22 cellular contexts compared by ENCODE assay signal in the genomic region with DNA sequence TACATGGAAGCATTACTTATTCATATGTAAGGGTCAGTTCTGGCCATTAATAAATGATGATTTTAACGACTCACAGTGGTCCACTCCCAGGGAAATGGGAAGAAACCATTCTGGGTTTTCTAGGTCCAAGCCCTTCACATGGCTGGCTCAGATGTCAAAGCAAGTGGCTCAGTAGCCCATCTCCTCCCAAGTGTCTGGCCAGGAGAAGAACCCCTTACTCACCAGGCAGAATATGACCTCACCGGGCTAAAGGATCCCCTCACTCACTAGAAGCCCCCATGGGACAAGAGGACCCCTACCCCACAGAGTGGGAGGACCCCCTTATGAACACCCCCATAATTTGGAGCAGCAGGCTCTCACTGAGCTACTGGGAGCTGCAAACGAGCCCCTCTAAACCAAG. TPM values are rescaled to one million over a fixed set of nuclear protein-coding genes. Genes with fewer than 3 reads are reported as not detected.
A peak's percentile ranks its signal among the peaks of the same experiment; 100 is the strongest.
DNase-seq lines count a peak whose midpoint lies in the region; ATAC-seq and TF ChIP-seq lines count a peak whose summit lies in the region.
"Had no signal": no experiment of that assay in that cellular context is flagged by ENCODE, and none has a peak within 500 bp of the region (broad histone marks: within the 10 kb centered on the region; RNA-seq: fewer than 3 reads in every experiment).

No MANE protein-coding gene starts in this region.

- H3K9me3 ChIP-seq in spleen: no peaks in the 10 kb centered on the region
- H3K9me3 ChIP-seq: MG63, tibial nerve had no signal

- peaks cover 21% of the 10 kb centered on the region for H3K4me1 ChIP-seq in GM23338 (ENCODE audit: insufficient read depth)
- H3K4me1 ChIP-seq in spleen: peaks cover 35 to 100% (median 80%) of the 10 kb centered on the region in 6 donors

- DNase-seq in GM23338 (ENCODE audit: low spot score) (no peak), spleen (peak; percentile 14), NCI-H146 treated with DMSO at 0.1 percent for 48 hours (lab: John Stamatoyannopoulos, UW; ENCODE audit: unreplicated experiment) (no peak), iPS-NIHi11 (ENCODE audit: low spot score) (no peak), germinal center (ENCODE audit: low spot score) (no peak)
- DNase-seq in activated naive CD8-positive, alpha-beta T cell treated with anti-CD3 and anti-CD28 coated beads for 36 hours: no peak
- DNase-seq in activated effector memory CD4-positive, alpha-beta T cell treated with Interleukin-2 at 50 U/mL for 16 hours: no peak
- DNase-seq: activated CD4-positive, alpha-beta T cell treated with anti-CD3 and anti-CD28 coated beads, Interleukin-2, amount 10 ng/mL, durations not matched to agents 7 days and 5 days; activated T-cell treated with anti-CD3 and anti-CD28 coated beads for 4 hours; DMS79 treated with DMSO at 0.1 percent for 48 hours; effector memory CD4-positive, alpha-beta T cell; MG63; NCI-H1694; NCI-H345; NK-92 treated with Interleukin-12 subunit alpha and Interleukin-12 subunit beta, amount 100 ng/mL, for 24 hours had no signal

- no peaks in the 10 kb centered on the region for H3K79me2 ChIP-seq in GM23338 (replicated peaks; ENCODE audit: insufficient read depth)
- H3K79me2 ChIP-seq: hepatocyte had no signal

- no peaks in the 10 kb centered on the region for H3F3A ChIP-seq in GM23338 (replicated peaks; ENCODE audit: low read depth)

- no peaks in the 10 kb centered on the region for H4K20me1 ChIP-seq in GM23338 (replicated peaks; ENCODE audit: insufficient read depth)

- no peak for ATAC-seq in GM23338
- ATAC-seq: HCT116 had no signal

- no peaks in the 10 kb centered on the region for H3K27me3 ChIP-seq in GM23338 (ENCODE audit: insufficient read depth)
- no peaks in the 10 kb centered on the region for H3K27me3 ChIP-seq in layer of hippocampus (ENCODE audit: control insufficient read depth, insufficient read depth, low read length)
- no peaks in the 10 kb centered on the region for H3K27me3 ChIP-seq in spleen (replicated peaks in 1 of 7)
- H3K27me3 ChIP-seq: hepatocyte, MG63, tibial nerve had no signal

- no peak for TF ChIP-seq POLR2A in spleen (IDR thresholded peaks at IDR 0.05)

- no peak overlapping the region for H3K27ac ChIP-seq in GM23338 (ENCODE audit: low read depth)
- H3K27ac ChIP-seq in layer of hippocampus (ENCODE audit: low read depth, low read length): peak overlapping the region; percentile 69
- peak overlapping the region in 2 of 8 donors; percentile 50 to 55 for H3K27ac ChIP-seq in spleen
- H3K27ac ChIP-seq: hepatocyte, RWPE1 had no signal

- H3K27me3 Mint-ChIP-seq in GM23338 (ENCODE audit: insufficient read depth, low read depth, poor library complexity): peaks cover 4% of the 10 kb centered on the region
- H3K27me3 Mint-ChIP-seq in activated naive CD8-positive, alpha-beta T cell treated with anti-CD3 and anti-CD28 coated beads for 36 hours: no peaks in the 10 kb centered on the region
- H3K27me3 Mint-ChIP-seq: activated CD4-positive, alpha-beta T cell treated with anti-CD3 and anti-CD28 coated beads, Interleukin-2, amount 10 ng/mL, durations not matched to agents 7 days and 5 days had no signal

- H3K4me1 Mint-ChIP-seq in GM23338: peaks cover 55% of the 10 kb centered on the region
- peaks cover 65% of the 10 kb centered on the region for H3K4me1 Mint-ChIP-seq in activated naive CD8-positive, alpha-beta T cell treated with anti-CD3 and anti-CD28 coated beads for 36 hours

- H3K36me3 ChIP-seq in GM23338 (ENCODE audit: insufficient read depth): no peaks in the 10 kb centered on the region
- H3K36me3 ChIP-seq in spleen: peaks cover 0 to 10% (median 0%) of the 10 kb centered on the region in 6 donors
- H3K36me3 ChIP-seq: MG63, tibial nerve had no signal

- H3K9me2 ChIP-seq in GM23338 (ENCODE audit: insufficient read depth): no peaks in the 10 kb centered on the region

- no peak overlapping the region for H2AFZ ChIP-seq in GM23338
- H2AFZ ChIP-seq: hepatocyte had no signal

- 71 to 90% (median 81%) methylated on average over 3 of the region's 3 CpGs for WGBS in spleen, 5 donors

- no peak overlapping the region for H3K4me2 ChIP-seq in GM23338
- H3K4me2 ChIP-seq: hepatocyte, smooth muscle cell had no signal

- intact Hi-C loops in spleen (cut with DNase I; ENCODE audit: low total_unique reads): no loop called here

- peaks cover 3% of the 10 kb centered on the region; the same call in 1 of the 3 replicates for H3K36me3 Mint-ChIP-seq in GM23338 (ENCODE audit: low read depth)
- peaks cover 21% of the 10 kb centered on the region for H3K36me3 Mint-ChIP-seq in activated naive CD8-positive, alpha-beta T cell treated with anti-CD3 and anti-CD28 coated beads for 36 hours
- H3K36me3 Mint-ChIP-seq: mesothelial cell of epicardium had no signal

- H3K4me3 Mint-ChIP-seq in GM23338: no peak overlapping the region; the same call in 2 of the 3 replicates
- H3K4me3 Mint-ChIP-seq in activated naive CD8-positive, alpha-beta T cell treated with anti-CD3 and anti-CD28 coated beads for 36 hours: no peak overlapping the region
- H3K4me3 Mint-ChIP-seq: activated CD4-positive, alpha-beta T cell treated with anti-CD3 and anti-CD28 coated beads, Interleukin-2, amount 10 ng/mL, durations not matched to agents 7 days and 5 days; mesothelial cell of epicardium had no signal

- no peak for TF ChIP-seq CTCF in GM23338 (conservative IDR thresholded peaks at IDR 0.05; ENCODE audit: low read depth in 2 of 2)
- TF ChIP-seq CTCF in spleen (IDR thresholded peaks at IDR 0.05 in 8 of 11, conservative IDR thresholded peaks at IDR 0.05 in 3 of 11): no peak

- peak overlapping the region; percentile 56 for H3K27ac Mint-ChIP-seq in GM23338
- H3K27ac Mint-ChIP-seq in activated naive CD8-positive, alpha-beta T cell treated with anti-CD3 and anti-CD28 coated beads for 36 hours: peak overlapping the region; percentile 15
- H3K27ac Mint-ChIP-seq: activated CD4-positive, alpha-beta T cell treated with anti-CD3 and anti-CD28 coated beads, Interleukin-2, amount 10 ng/mL, durations not matched to agents 7 days and 5 days had no signal

- H3K9me3 Mint-ChIP-seq in GM23338: no peaks in the 10 kb centered on the region
- peaks cover 3% of the 10 kb centered on the region for H3K9me3 Mint-ChIP-seq in activated naive CD8-positive, alpha-beta T cell treated with anti-CD3 and anti-CD28 coated beads for 36 hours
- H3K9me3 Mint-ChIP-seq: activated CD4-positive, alpha-beta T cell treated with anti-CD3 and anti-CD28 coated beads, Interleukin-2, amount 10 ng/mL, durations not matched to agents 7 days and 5 days; mesothelial cell of epicardium had no signal

- H3K4me3 ChIP-seq in GM23338 (no peak overlapping the region), spleen (no peak overlapping the region)
- H3K4me3 ChIP-seq: hepatocyte, MG63, smooth muscle cell, tibial nerve had no signal

RNA-seq across cellular contexts. Expression of gene PREX1, which starts 34.0 kb away (rescaled TPM):
- total RNA-seq in GM23338 (2014; rRNA removed; shearing (Covaris generic)): 7.8 and 10.3 TPM in 2 replicates
- polyA plus RNA-seq in GM23338 (2016; fragmentation: Nextera tagmentation; extraction: Ambion mirVana) (2.4 and 2.6 TPM in 2 replicates), spleen (10 to 100 TPM; 36.7 to 76.7 (median 49.7) TPM)
- total RNA-seq in activated naive CD8-positive, alpha-beta T cell treated with anti-CD3 and anti-CD28 coated beads for 36 hours: 10 to 100 TPM; 76.8 to 77.1 TPM
- total RNA-seq in spleen: 100 to 1,000 TPM; 116 to 279 (median 166) TPM
